Comparison of ENCODE assay signal across 28 cellular contexts in genomic region chrX:9706426-9706825, GRCh38. TPM values are rescaled to one million over a fixed set of nuclear protein-coding genes. Genes with fewer than 3 reads are reported as not detected.
"Had no signal": no experiment of that assay in that cellular context is flagged by ENCODE, and none has a peak within 500 bp of the region (broad histone marks: within the 10 kb centered on the region; RNA-seq: fewer than 3 reads in every experiment).

No MANE protein-coding gene starts in this region.

- H3K9me3 ChIP-seq: adrenal gland, MG63 had no signal

- H3K27ac ChIP-seq: adrenal gland, breast epithelium had no signal

- FAIRE-seq: RCC 7860 had no signal

- H3K4me1 ChIP-seq: adrenal gland, breast epithelium had no signal

- H3K27me3 Mint-ChIP-seq: activated naive CD8-positive, alpha-beta T cell treated with anti-CD3 and anti-CD28 coated beads, Interleukin-2, amount 10 ng/mL, durations not matched to agents 7 days and 5 days; activated T-cell treated with anti-CD3 and anti-CD28 coated beads, Interleukin-2, amount 50 U/mL, for 24 hours; T-helper 17 cell had no signal

- DNase-seq: activated CD4-positive, alpha-beta T cell treated with anti-CD3 and anti-CD28 coated beads for 48 hours; activated CD4-positive, alpha-beta T cell treated with anti-CD3 and anti-CD28 coated beads, Interleukin-2, amount 50 U/mL, for 4 hours; activated CD4-positive, CD25-positive, alpha-beta regulatory T cell treated with anti-CD3 and anti-CD28 coated beads, Interleukin-2, amount 50 U/mL, for 72 hours; activated CD8-positive, alpha-beta T cell treated with anti-CD3 and anti-CD28 coated beads, Interleukin-2, amount 10 ng/mL, durations not matched to agents 7 days and 5 days; activated effector memory CD4-positive, alpha-beta T cell treated with Interleukin-2 at 50 U/mL for 16 hours; activated naive CD4-positive, alpha-beta T cell; activated naive CD8-positive, alpha-beta T cell treated with anti-CD3 and anti-CD28 coated beads, Interleukin-2, amount 10 ng/mL, durations not matched to agents 7 days and 5 days; activated T-cell treated with anti-CD3 and anti-CD28 coated beads, Interleukin-2, amount 50 U/mL, for 24 hours; adrenal gland; anterior cingulate cortex; central memory CD4-positive, alpha-beta T cell; MG63; MV-4-11; NCI-H1092 treated with DMSO at 0.1 percent for 48 hours; NCI-H1436; NCI-H1694 treated with DMSO at 0.1 percent for 48 hours; NCI-H2029 treated with DMSO at 0.1 percent for 48 hours; NCI-H345; NCI-H510A; NCI-H69; PC-3; SHP77 treated with DMSO at 0.1 percent for 48 hours; T-helper 17 cell; T-helper 9 cell had no signal

- H3K9me3 Mint-ChIP-seq: activated naive CD8-positive, alpha-beta T cell treated with anti-CD3 and anti-CD28 coated beads, Interleukin-2, amount 10 ng/mL, durations not matched to agents 7 days and 5 days; activated T-cell treated with anti-CD3 and anti-CD28 coated beads, Interleukin-2, amount 50 U/mL, for 24 hours; activated T-helper 1 cell treated with anti-CD3 and anti-CD28 coated beads, Interleukin-12 subunit alpha, Interleukin-12 subunit beta, Interleukin-2, Interleukin-4 antibody, amounts not matched to agents 30 ng/mL and 10 ng/mL and 1 ng/mL, durations not matched to agents 14 hours and 24 hours and 36 hours; WTC11 had no signal

- ATAC-seq: activated CD8-positive, alpha-beta T cell treated with anti-CD3 and anti-CD28 coated beads, Interleukin-2, amount 10 ng/mL, durations not matched to agents 7 days and 5 days; PC-3; T-helper 17 cell; WTC11 had no signal

- H3K27me3 ChIP-seq: adrenal gland, MG63 had no signal

- H3K36me3 ChIP-seq: breast epithelium had no signal

- H3K4me3 ChIP-seq: adrenal gland, breast epithelium, MG63 had no signal

- H3K4me3 Mint-ChIP-seq: activated CD8-positive, alpha-beta T cell treated with anti-CD3 and anti-CD28 coated beads, Interleukin-2, amount 10 ng/mL, durations not matched to agents 7 days and 5 days; activated naive CD8-positive, alpha-beta T cell treated with anti-CD3 and anti-CD28 coated beads, Interleukin-2, amount 10 ng/mL, durations not matched to agents 7 days and 5 days; activated T-cell treated with anti-CD3 and anti-CD28 coated beads, Interleukin-2, amount 50 U/mL, for 24 hours; activated T-helper 1 cell treated with anti-CD3 and anti-CD28 coated beads, Interleukin-12 subunit alpha, Interleukin-12 subunit beta, Interleukin-2, Interleukin-4 antibody, amounts not matched to agents 30 ng/mL and 10 ng/mL and 1 ng/mL, durations not matched to agents 14 hours and 24 hours and 36 hours; T-helper 17 cell; WTC11 had no signal

- H3K27ac Mint-ChIP-seq: activated CD8-positive, alpha-beta T cell treated with anti-CD3 and anti-CD28 coated beads, Interleukin-2, amount 10 ng/mL, durations not matched to agents 7 days and 5 days; activated naive CD8-positive, alpha-beta T cell treated with anti-CD3 and anti-CD28 coated beads, Interleukin-2, amount 10 ng/mL, durations not matched to agents 7 days and 5 days; activated T-cell treated with anti-CD3 and anti-CD28 coated beads, Interleukin-2, amount 50 U/mL, for 24 hours; activated T-helper 1 cell treated with anti-CD3 and anti-CD28 coated beads, Interleukin-12 subunit alpha, Interleukin-12 subunit beta, Interleukin-2, Interleukin-4 antibody, amounts not matched to agents 30 ng/mL and 10 ng/mL and 1 ng/mL, durations not matched to agents 14 hours and 24 hours and 36 hours; T-helper 17 cell; WTC11 had no signal

RNA-seq across cellular contexts. Expression of gene GPR143, which starts 59.2 kb away (rescaled TPM):
- total RNA-seq: activated CD8-positive, alpha-beta T cell treated with anti-CD3 and anti-CD28 coated beads, Interleukin-2, amount 10 ng/mL, durations not matched to agents 7 days and 5 days; activated naive CD8-positive, alpha-beta T cell treated with anti-CD3 and anti-CD28 coated beads, Interleukin-2, amount 10 ng/mL, durations not matched to agents 7 days and 5 days; activated T-helper 1 cell treated with anti-CD3 and anti-CD28 coated beads, Interleukin-12 subunit alpha, Interleukin-12 subunit beta, Interleukin-2, Interleukin-4 antibody, amounts not matched to agents 30 ng/mL and 10 ng/mL and 1 ng/mL, durations not matched to agents 14 hours and 24 hours and 36 hours; T-helper 17 cell had no signal
